27 cellular contexts compared by ENCODE assay signal in genomic region chr3:33547101-33547500, GRCh38.
"Had no signal": no experiment of that assay in that cellular context is flagged by ENCODE, and none has a peak within 500 bp of the region (broad histone marks: within the 10 kb centered on the region; RNA-seq: fewer than 3 reads in every experiment).

No MANE protein-coding gene starts in this region.

- H3K36me3 ChIP-seq: ovary had no signal

- ATAC-seq: left colon; left lung; lower lobe of right lung; mucosa of descending colon; naive thymus-derived CD4-positive, alpha-beta T cell; natural killer cell treated with Interleukin-12 subunit alpha and Interleukin-12 subunit beta and Interleukin-15 and Interleukin-18, amount 100 ng/mL, for 72 hours; sciatic nerve; stimulated activated naive B cell treated with anti-CD40 and anti-IgM and Interleukin-4, amounts not matched to agents 10 μg/mL and 1 μg/mL and 100 μg/mL, for 72 hours; stimulated activated naive CD8-positive, alpha-beta T cell treated with anti-CD3 and anti-CD28 coated beads, Interleukin-15, Interleukin-2, amounts not matched to agents 100 U/mL and 50 U/mL, for 24 hours had no signal

- H3K9me3 ChIP-seq: left lung, lower lobe of right lung, mucosa of descending colon, ovary, right atrium auricular region, stomach, testis, thyroid gland, transverse colon, upper lobe of left lung, vagina had no signal

- H3K4me3 ChIP-seq: left lung, lower lobe of right lung, mucosa of descending colon, ovary, right atrium auricular region, skin epidermis, stomach, testis, thyroid gland, transverse colon, upper lobe of left lung, vagina had no signal

- H3K27me3 Mint-ChIP-seq: naive thymus-derived CD4-positive, alpha-beta T cell; natural killer cell treated with Interleukin-12 subunit alpha and Interleukin-12 subunit beta and Interleukin-15 and Interleukin-18, amount 100 ng/mL, for 72 hours; progenitor cell of endocrine pancreas; stimulated activated naive B cell treated with anti-CD40 and anti-IgM and Interleukin-4, amounts not matched to agents 10 μg/mL and 1 μg/mL and 100 μg/mL, for 72 hours had no signal

- H3K4me3 Mint-ChIP-seq: immature natural killer cell; naive thymus-derived CD4-positive, alpha-beta T cell; natural killer cell treated with Interleukin-12 subunit alpha and Interleukin-12 subunit beta and Interleukin-15 and Interleukin-18, amount 100 ng/mL, for 72 hours; stimulated activated naive B cell treated with anti-CD40 and anti-IgM and Interleukin-4, amounts not matched to agents 10 μg/mL and 1 μg/mL and 100 μg/mL, for 72 hours had no signal

- H3K9me3 Mint-ChIP-seq: immature natural killer cell; natural killer cell treated with Interleukin-12 subunit alpha and Interleukin-12 subunit beta and Interleukin-15 and Interleukin-18, amount 100 ng/mL, for 72 hours had no signal

- H3K4me1 Mint-ChIP-seq: immature natural killer cell had no signal

- H3K27ac Mint-ChIP-seq: naive thymus-derived CD4-positive, alpha-beta T cell; progenitor cell of endocrine pancreas; stimulated activated naive B cell treated with anti-CD40 and anti-IgM and Interleukin-4, amounts not matched to agents 10 μg/mL and 1 μg/mL and 100 μg/mL, for 72 hours had no signal

- H3K4me1 ChIP-seq: left lung, lower lobe of right lung, right atrium auricular region, stomach, testis, thyroid gland, transverse colon, upper lobe of left lung, vagina had no signal

- H3K27ac ChIP-seq: left lung, lower lobe of right lung, ovary, right atrium auricular region, skin epidermis, stomach, testis, thyroid gland, transverse colon, upper lobe of left lung, vagina had no signal

- DNase-seq: hypothalamus; immature natural killer cell; kidney; left colon; left lung; lower lobe of right lung; midbrain; mucosa of descending colon; naive thymus-derived CD4-positive, alpha-beta T cell; ovary; stimulated activated CD4-positive, alpha-beta T cell treated with anti-CD3 and anti-CD28 coated beads, Interleukin-12 subunit alpha, Interleukin-12 subunit beta, amount 100 ng/mL, for 4 hours; stimulated activated CD4-positive, alpha-beta T cell treated with anti-CD3 and anti-CD28 coated beads, Interleukin-15, amount 100 ng/mL, for 24 hours; stimulated activated CD4-positive, alpha-beta T cell treated with anti-CD3 and anti-CD28 coated beads, Interleukin-2, amount 100 ng/mL, for 24 hours; stimulated activated CD4-positive, alpha-beta T cell treated with anti-CD3 and anti-CD28 coated beads, Interleukin-4, amount 100 ng/mL, for 1 hour; stimulated activated naive B cell treated with anti-CD40 and anti-IgM and Interleukin-4, amounts not matched to agents 10 μg/mL and 1 μg/mL and 100 μg/mL, for 72 hours; stimulated activated naive CD8-positive, alpha-beta T cell treated with anti-CD3 and anti-CD28 coated beads, Interleukin-15, Interleukin-2, amounts not matched to agents 100 U/mL and 50 U/mL, for 24 hours; stomach; testis; thyroid gland; transverse colon; upper lobe of left lung had no signal

- H3K27me3 ChIP-seq: left lung, ovary, right atrium auricular region, stomach, testis, thyroid gland, transverse colon, upper lobe of left lung, vagina had no signal
